In genomic region chr15:51536965-51537574, GRCh38 we compare ENCODE assay signal across 9 cellular contexts.
DNase-seq lines count a peak whose midpoint lies in the region; ATAC-seq and TF ChIP-seq lines count a peak whose summit lies in the region.
"Had no signal": no experiment of that assay in that cellular context is flagged by ENCODE, and none has a peak within 500 bp of the region (broad histone marks: within the 10 kb centered on the region; RNA-seq: fewer than 3 reads in every experiment).

No MANE protein-coding gene starts in this region.

- peaks cover 2% of the 10 kb centered on the region for H3K36me3 Mint-ChIP-seq in activated naive CD4-positive, alpha-beta T cell treated with anti-CD3 and anti-CD28 coated beads for 36 hours (ENCODE audit: low read depth)

- H3K36me3 ChIP-seq in WERI-Rb-1 (no peaks in the 10 kb centered on the region; the same call in 1 of the 2 replicates), aorta (ENCODE audit: control insufficient read depth in 1 of 2, insufficient read depth in 2 of 2, low read length in 1 of 2) (no peaks in the 10 kb centered on the region)

- H3K9me3 Mint-ChIP-seq in activated naive CD4-positive, alpha-beta T cell treated with anti-CD3 and anti-CD28 coated beads for 36 hours = no peaks in the 10 kb centered on the region

- ATAC-seq in left colon (peak; percentile 59), aorta (ENCODE audit: low FRiP score) (no peak), HG03521 (IDR thresholded peaks at IDR 0.05; ENCODE audit: unreplicated experiment) (no peak)

- H3K27ac Mint-ChIP-seq in activated naive CD4-positive, alpha-beta T cell treated with anti-CD3 and anti-CD28 coated beads for 36 hours = no peak overlapping the region

- H3K4me3 ChIP-seq in AG10803 (ENCODE audit: low read length) = no peak overlapping the region
- no peak overlapping the region for H3K4me3 ChIP-seq in WERI-Rb-1 (ENCODE audit: low read depth, low read length)
- no peak overlapping the region for H3K4me3 ChIP-seq in aorta (ENCODE audit: low read length in 2 of 2)
- H3K4me3 ChIP-seq: HAP-1 had no signal

- intact Hi-C loops in left colon (cut with DNase I, micrococcal nuclease) (no loop called here), aorta (cut with DNase I) (no loop called here)
- intact Hi-C loops in activated naive CD4-positive, alpha-beta T cell treated with anti-CD3 and anti-CD28 coated beads for 36 hours (cut with micrococcal nuclease) = loop anchor here (1.0 kb wide), 1 partner anchor 239 kb away; no protein-coding TSS in a partner anchor

- H3K9me3 ChIP-seq in WERI-Rb-1 (ENCODE audit: severe bottlenecking) (no peaks in the 10 kb centered on the region), aorta (ENCODE audit: control insufficient read depth, low read length) (no peaks in the 10 kb centered on the region)
- H3K9me3 ChIP-seq: HAP-1 had no signal

- H3K4me1 Mint-ChIP-seq in activated naive CD4-positive, alpha-beta T cell treated with anti-CD3 and anti-CD28 coated beads for 36 hours (ENCODE audit: low read depth) = no peaks in the 10 kb centered on the region

- no peaks in the 10 kb centered on the region for H3K27me3 Mint-ChIP-seq in activated naive CD4-positive, alpha-beta T cell treated with anti-CD3 and anti-CD28 coated beads for 36 hours (ENCODE audit: low read depth)

- WGBS in aorta, 2 donors = 29 to 32% methylated on average over 1 of the region's 1 CpG

- no peak overlapping the region for H3K4me3 Mint-ChIP-seq in activated naive CD4-positive, alpha-beta T cell treated with anti-CD3 and anti-CD28 coated beads for 36 hours

- H3K4me1 ChIP-seq in aorta (ENCODE audit: control insufficient read depth in 1 of 2, insufficient read depth in 2 of 2, low read length in 2 of 2) = no peaks in the 10 kb centered on the region
- H3K4me1 ChIP-seq: HAP-1 had no signal

- H3K27ac ChIP-seq in WERI-Rb-1 (no peak overlapping the region), aorta (ENCODE audit: low read depth in 1 of 2, low read length in 2 of 2) (no peak overlapping the region)

- DNase-seq in AG10803 (ENCODE audit: low read depth) (peak; percentile 37), HCEC 1CT (peak; percentile 23), WERI-Rb-1 (no peak), left colon (no peak), aorta (no peak), NCI-H1048 (lab: John Stamatoyannopoulos, UW) (no peak)
- no peak for DNase-seq in activated naive CD4-positive, alpha-beta T cell treated with anti-CD3 and anti-CD28 coated beads for 36 hours

- CTCF ChIA-PET in activated naive CD4-positive, alpha-beta T cell treated with anti-CD3 and anti-CD28 coated beads for 36 hours (lab: Charles Lee) = interaction anchor here (0.6 to 1.2 kb wide), 5 partner anchors 10 to 248 kb away, joined by 3 to 5 read pairs (median 3); no protein-coding TSS in a partner anchor

- no peaks in the 10 kb centered on the region for H3K27me3 ChIP-seq in WERI-Rb-1 (ENCODE audit: insufficient read depth, low read depth, severe bottlenecking)
- no peaks in the 10 kb centered on the region for H3K27me3 ChIP-seq in aorta (ENCODE audit: control insufficient read depth in 1 of 2, insufficient read depth in 2 of 2, low read length in 1 of 2)

- TF ChIP-seq CTCF in AG10803 (conservative IDR thresholded peaks at IDR 0.05; ENCODE audit: low read length) (peak; percentile 80), WERI-Rb-1 (IDR thresholded peaks at IDR 0.05; ENCODE audit: low read depth, low read length) (peak; percentile 57)

Comparison
In these comparisons a context has a peak if more than half of its experiments do, and no peak if none do; other contexts are left out.
1. DNase-seq: peak in AG10803 (single experiment) and HCEC 1CT (single experiment); none in WERI-Rb-1 (single experiment), left colon (0 of 2), activated naive CD4-positive, alpha-beta T cell treated with anti-CD3 and anti-CD28 coated beads for 36 hours (single experiment), aorta (0 of 2) and NCI-H1048 (single experiment).